In the genomic region with DNA sequence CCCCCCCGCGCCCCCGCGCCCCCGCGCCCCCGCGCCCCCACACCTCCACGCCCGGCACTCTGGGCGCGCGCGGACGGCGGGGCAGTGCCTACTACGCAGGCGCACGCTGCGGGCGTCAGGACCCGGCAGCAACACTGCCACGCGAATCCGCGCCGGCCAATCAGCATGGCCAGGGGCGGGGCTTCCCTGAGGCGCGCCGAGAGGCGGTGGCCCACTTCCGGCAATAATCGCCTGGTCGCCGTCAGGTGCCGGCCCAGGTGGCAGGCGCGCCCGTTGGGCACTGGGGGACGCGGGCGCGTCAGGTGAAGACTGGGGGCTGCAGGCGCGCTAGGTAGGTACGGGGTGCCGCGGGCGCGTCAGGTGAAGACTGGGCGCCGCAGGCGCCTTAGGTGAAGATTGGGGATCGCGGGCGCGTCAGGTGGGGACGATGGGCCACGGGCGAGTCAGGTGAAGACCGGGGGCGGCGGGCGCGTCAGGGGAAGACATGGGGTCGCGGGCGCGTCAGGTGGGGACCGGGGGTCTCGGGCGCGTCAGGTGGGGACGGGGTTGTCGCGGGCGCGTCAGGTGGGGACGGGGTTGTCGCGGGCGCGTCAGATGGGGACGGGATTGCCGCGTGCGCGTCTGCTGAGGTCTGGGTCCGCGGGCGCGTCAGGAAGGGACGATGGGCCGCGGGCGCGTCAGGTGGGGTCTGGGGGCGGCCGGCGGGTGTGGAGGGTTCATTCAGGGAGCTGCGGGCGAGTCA, we compare ENCODE assay signal across 8 cellular contexts.
A peak's percentile ranks its signal among the peaks of the same experiment; 100 is the strongest.
DNase-seq lines count a peak whose midpoint lies in the region; ATAC-seq lines count a peak whose summit lies in the region.

No MANE protein-coding gene starts in this region.

- H3K4me2 ChIP-seq in GM23248 (ENCODE audit: unreplicated experiment) = peak overlapping the region; percentile 69
- peak overlapping the region; percentile 61 for H3K4me2 ChIP-seq in Karpas-422 (ENCODE audit: low read depth, low read length, poor library complexity, severe bottlenecking)

- H3K4me3 ChIP-seq in GM23248 = peak overlapping the region; percentile 75
- H3K4me3 ChIP-seq in Karpas-422 (ENCODE audit: low read length) = peak overlapping the region; percentile 82

- 0 to 3% methylated on average over 54 to 72 of the region's 103 CpGs for WGBS in GM23248 (ENCODE audit: low coverage in 1 of 2, low lambda C conversion rate in 2 of 2, missing lambda C conversion rate in 2 of 2), 2 experiments

- H3K9me3 ChIP-seq in GM23248 (ENCODE audit: low read depth) (no peaks in the 10 kb centered on the region), Karpas-422 (ENCODE audit: low read length) (no peaks in the 10 kb centered on the region)

- H3F3A ChIP-seq in GM23248 (ENCODE audit: insufficient read depth) = no peaks in the 10 kb centered on the region

- peak overlapping the region; percentile 79 for H3K9ac ChIP-seq in GM23248
- peak overlapping the region; percentile 74 for H3K9ac ChIP-seq in Karpas-422 (ENCODE audit: low read length)

- H3K4me1 ChIP-seq in GM23248 (ENCODE audit: insufficient read depth) (peaks cover 11% of the 10 kb centered on the region), Karpas-422 (ENCODE audit: low read length) (peaks cover 46% of the 10 kb centered on the region)

- H3K9me2 ChIP-seq in GM23248 (ENCODE audit: insufficient read depth) (no peaks in the 10 kb centered on the region), Karpas-422 (replicated peaks; ENCODE audit: insufficient read depth, low read length) (no peaks in the 10 kb centered on the region)

- no peaks in the 10 kb centered on the region for H3K9me3 Mint-ChIP-seq in activated T-helper 1 cell treated with anti-CD3 and anti-CD28 coated beads, Interleukin-12 subunit alpha, Interleukin-12 subunit beta, Interleukin-2, Interleukin-4 antibody, amounts not matched to agents 30 ng/mL and 10 ng/mL and 1 ng/mL, durations not matched to agents 14 hours and 24 hours and 36 hours
- H3K9me3 Mint-ChIP-seq in natural killer cell treated with Interleukin-12 subunit alpha and Interleukin-12 subunit beta and Interleukin-15 and Interleukin-18, amount 100 ng/mL, for 72 hours = no peaks in the 10 kb centered on the region

- peaks cover 3% of the 10 kb centered on the region for H3K27me3 Mint-ChIP-seq in activated T-helper 1 cell treated with anti-CD3 and anti-CD28 coated beads, Interleukin-12 subunit alpha, Interleukin-12 subunit beta, Interleukin-2, Interleukin-4 antibody, amounts not matched to agents 30 ng/mL and 10 ng/mL and 1 ng/mL, durations not matched to agents 14 hours and 24 hours and 36 hours (ENCODE audit: insufficient read depth)
- no peaks in the 10 kb centered on the region for H3K27me3 Mint-ChIP-seq in natural killer cell treated with Interleukin-12 subunit alpha and Interleukin-12 subunit beta and Interleukin-15 and Interleukin-18, amount 100 ng/mL, for 72 hours

- intact Hi-C loops in activated T-helper 1 cell treated with anti-CD3 and anti-CD28 coated beads, Interleukin-12 subunit alpha, Interleukin-12 subunit beta, Interleukin-2, Interleukin-4 antibody, amounts not matched to agents 30 ng/mL and 10 ng/mL and 1 ng/mL, durations not matched to agents 14 hours and 24 hours and 36 hours (cut with micrococcal nuclease) = loop anchor here (5.0 kb wide), 2 partner anchors 56 to 121 kb away; no protein-coding TSS in a partner anchor

- peak overlapping the region; percentile 77 for H2AFZ ChIP-seq in GM23248
- H2AFZ ChIP-seq in Karpas-422 (ENCODE audit: low read length) = peak overlapping the region; percentile 75; the same call in 1 of the 2 replicates

- H3K4me3 Mint-ChIP-seq in activated T-helper 1 cell treated with anti-CD3 and anti-CD28 coated beads, Interleukin-12 subunit alpha, Interleukin-12 subunit beta, Interleukin-2, Interleukin-4 antibody, amounts not matched to agents 30 ng/mL and 10 ng/mL and 1 ng/mL, durations not matched to agents 14 hours and 24 hours and 36 hours = peak overlapping the region; percentile 89
- peak overlapping the region; percentile 79 for H3K4me3 Mint-ChIP-seq in natural killer cell treated with Interleukin-12 subunit alpha and Interleukin-12 subunit beta and Interleukin-15 and Interleukin-18, amount 100 ng/mL, for 72 hours

- DNase-seq in Daoy (ENCODE audit: low read depth) (peak; percentile 94), GM23248 (peak; percentile 95), Karpas-422 (peak; percentile 97), RKO (ENCODE audit: low spot score) (peak; percentile 89), fibroblast of peridontal ligament (ENCODE audit: extremely low read depth) (peak; percentile 65)
- DNase-seq in activated T-helper 1 cell treated with anti-CD3 and anti-CD28 coated beads, Interleukin-12 subunit alpha, Interleukin-12 subunit beta, Interleukin-2, Interleukin-4 antibody, amounts not matched to agents 30 ng/mL and 10 ng/mL and 1 ng/mL, durations not matched to agents 14 hours and 24 hours and 36 hours (ENCODE audit: low spot score) = peak; percentile 94
- peak; percentile 87 for DNase-seq in natural killer cell treated with Interleukin-12 subunit alpha and Interleukin-12 subunit beta and Interleukin-15 and Interleukin-18, amount 100 ng/mL, for 72 hours (ENCODE audit: low spot score)
- peak; percentile 92 for DNase-seq in stimulated activated naive CD4-positive, alpha-beta T cell treated with Interleukin-2 at 50 U/mL for 16 hours (lab: John Stamatoyannopoulos, UW)

- no peaks in the 10 kb centered on the region for H3K36me3 ChIP-seq in GM23248 (ENCODE audit: low read depth)
- no peaks in the 10 kb centered on the region for H3K36me3 ChIP-seq in Karpas-422 (ENCODE audit: insufficient read depth, low read length)

- in situ Hi-C loops in GM23248 (cut with MboI) = no loop called here

- H3K79me2 ChIP-seq in GM23248 (ENCODE audit: insufficient read depth) = peaks cover 24% of the 10 kb centered on the region
- H3K79me2 ChIP-seq in Karpas-422 (ENCODE audit: low read length) = peaks cover 45% of the 10 kb centered on the region

- H3K36me3 Mint-ChIP-seq in activated T-helper 1 cell treated with anti-CD3 and anti-CD28 coated beads, Interleukin-12 subunit alpha, Interleukin-12 subunit beta, Interleukin-2, Interleukin-4 antibody, amounts not matched to agents 30 ng/mL and 10 ng/mL and 1 ng/mL, durations not matched to agents 14 hours and 24 hours and 36 hours (ENCODE audit: low read depth) = peaks cover 4% of the 10 kb centered on the region
- no peaks in the 10 kb centered on the region for H3K36me3 Mint-ChIP-seq in natural killer cell treated with Interleukin-12 subunit alpha and Interleukin-12 subunit beta and Interleukin-15 and Interleukin-18, amount 100 ng/mL, for 72 hours

- peak; percentile 97 to 98 for ATAC-seq in natural killer cell treated with Interleukin-12 subunit alpha and Interleukin-12 subunit beta and Interleukin-15 and Interleukin-18, amount 100 ng/mL, for 72 hours

- H3K27me3 ChIP-seq in GM23248 (replicated peaks; ENCODE audit: insufficient read depth) = no peaks in the 10 kb centered on the region
- H3K27me3 ChIP-seq in Karpas-422 (ENCODE audit: low read length) = no peaks in the 10 kb centered on the region

- peaks cover 38% of the 10 kb centered on the region for H3K4me1 Mint-ChIP-seq in activated T-helper 1 cell treated with anti-CD3 and anti-CD28 coated beads, Interleukin-12 subunit alpha, Interleukin-12 subunit beta, Interleukin-2, Interleukin-4 antibody, amounts not matched to agents 30 ng/mL and 10 ng/mL and 1 ng/mL, durations not matched to agents 14 hours and 24 hours and 36 hours (ENCODE audit: low read depth)
- peaks cover 19 to 36% of the 10 kb centered on the region in 2 donors for H3K4me1 Mint-ChIP-seq in natural killer cell treated with Interleukin-12 subunit alpha and Interleukin-12 subunit beta and Interleukin-15 and Interleukin-18, amount 100 ng/mL, for 72 hours (ENCODE audit: low read depth in 2 of 2)

- peak overlapping the region; percentile 86 for H3K27ac Mint-ChIP-seq in activated T-helper 1 cell treated with anti-CD3 and anti-CD28 coated beads, Interleukin-12 subunit alpha, Interleukin-12 subunit beta, Interleukin-2, Interleukin-4 antibody, amounts not matched to agents 30 ng/mL and 10 ng/mL and 1 ng/mL, durations not matched to agents 14 hours and 24 hours and 36 hours
- peak overlapping the region in 1 of 2 donors; percentile 32 for H3K27ac Mint-ChIP-seq in natural killer cell treated with Interleukin-12 subunit alpha and Interleukin-12 subunit beta and Interleukin-15 and Interleukin-18, amount 100 ng/mL, for 72 hours

- H4K20me1 ChIP-seq in GM23248 (ENCODE audit: insufficient read depth) = peaks cover 4% of the 10 kb centered on the region; the same call in 1 of the 2 replicates
- no peaks in the 10 kb centered on the region for H4K20me1 ChIP-seq in Karpas-422 (ENCODE audit: insufficient read depth, low read depth, low read length)

- H3K27ac ChIP-seq in GM23248 (no peak overlapping the region), Karpas-422 (ENCODE audit: low read length) (no peak overlapping the region)
